Comparison of ENCODE assay signal across 12 cellular contexts in genomic region chr21:38990424-38990794, GRCh38.
DNase-seq lines count a peak whose midpoint lies in the region; ATAC-seq and TF ChIP-seq lines count a peak whose summit lies in the region.
"Had no signal": no experiment of that assay in that cellular context is flagged by ENCODE, and none has a peak within 500 bp of the region (broad histone marks: within the 10 kb centered on the region; RNA-seq: fewer than 3 reads in every experiment).

No MANE protein-coding gene starts in this region.

- H3K4me3 ChIP-seq in HEK293 (ENCODE audit: low read depth, low read length), result no peak overlapping the region
- no peak overlapping the region for H3K4me3 ChIP-seq in gastroesophageal sphincter
- H3K4me3 ChIP-seq in gastrocnemius medialis, result no peak overlapping the region
- H3K4me3 ChIP-seq in adrenal gland, result no peak overlapping the region

- 32 to 37% methylated on average over 3 to 7 of the region's 12 CpGs for WGBS in gastroesophageal sphincter (ENCODE audit: low coverage in 1 of 2), 2 donors
- 61 to 71% (median 63%) methylated on average over 10 to 12 of the region's 12 CpGs for WGBS in adrenal gland, 4 donors

- intact Hi-C loops in gastrocnemius medialis (cut with DNase I; ENCODE audit: low total_unique reads), result no loop called here
- intact Hi-C loops in adrenal gland (cut with DNase I), result no loop called here

- CTCF ChIA-PET in HEK293 (lab: Yijun Ruan, JAX), result interaction anchor here (0.8 to 0.9 kb wide), 3 partner anchors 106 to 181 kb away, joined by 3 read pairs; no protein-coding TSS in a partner anchor

- no peak for TF ChIP-seq EP300 in gastroesophageal sphincter (IDR thresholded peaks at IDR 0.05)

- peak; percentile 84 for DNase-seq in NCI-H345 treated with DMSO at 0.1 percent for 48 hours (lab: John Stamatoyannopoulos, UW; ENCODE audit: unreplicated experiment)
- no peak for DNase-seq in gastrocnemius medialis
- no peak for DNase-seq in activated effector memory CD4-positive, alpha-beta T cell treated with Interleukin-2 at 50 U/mL for 16 hours
- no peak for DNase-seq in ecto neural progenitor cell (ENCODE audit: low spot score)
- DNase-seq in adrenal gland, result no peak
- DNase-seq: activated CD8-positive, alpha-beta memory T cell treated with anti-CD3 and anti-CD28 coated beads, Interleukin-2, amount 50 U/mL, for 48 hours; DMS 273 treated with DMSO at 0.1 percent for 48 hours; naive B cell; NCI-H446 had no signal

- H3K36me3 ChIP-seq in HEK293 (ENCODE audit: control insufficient read depth in 2 of 2, insufficient read depth in 1 of 2, low read length in 2 of 2) (no peaks in the 10 kb centered on the region), gastroesophageal sphincter (no peaks in the 10 kb centered on the region), gastrocnemius medialis (no peaks in the 10 kb centered on the region), adrenal gland (replicated peaks in 1 of 2) (no peaks in the 10 kb centered on the region)

- TF ChIP-seq POLR2A in gastroesophageal sphincter (IDR thresholded peaks at IDR 0.05) (no peak), gastrocnemius medialis (IDR thresholded peaks at IDR 0.05) (no peak), adrenal gland (IDR thresholded peaks at IDR 0.05) (no peak)

- H3K4me1 ChIP-seq in HEK293 (ENCODE audit: control insufficient read depth, insufficient read depth, low read length), result peaks cover 33% of the 10 kb centered on the region
- peaks cover 0 to 89% (median 40%) of the 10 kb centered on the region in 3 donors for H3K4me1 ChIP-seq in gastroesophageal sphincter
- H3K4me1 ChIP-seq in gastrocnemius medialis, result peaks cover 73 to 84% of the 10 kb centered on the region in 2 donors
- peaks cover 0 to 68% of the 10 kb centered on the region in 2 donors for H3K4me1 ChIP-seq in adrenal gland (replicated peaks in 1 of 2)

- H3K27ac ChIP-seq in HEK293 (ENCODE audit: extremely low read depth, low read depth, low read length) (peak overlapping the region; percentile 27), gastroesophageal sphincter (peak overlapping the region in 3 of 4 donors; percentile 37 to 57 (median 54)), gastrocnemius medialis (peak overlapping the region; percentile 63 to 77 (median 69)), adrenal gland (peak overlapping the region in 2 of 5 donors; percentile 45 to 72)

- no peaks in the 10 kb centered on the region for H3K27me3 ChIP-seq in gastroesophageal sphincter
- H3K27me3 ChIP-seq in gastrocnemius medialis, result no peaks in the 10 kb centered on the region
- no peaks in the 10 kb centered on the region for H3K27me3 ChIP-seq in adrenal gland

- no peak for TF ChIP-seq CTCF in HEK293 (tag by site-specific recombination; IDR thresholded peaks at IDR 0.05)
- TF ChIP-seq CTCF in gastroesophageal sphincter (IDR thresholded peaks at IDR 0.05), result no peak
- no peak for TF ChIP-seq CTCF in gastrocnemius medialis (IDR thresholded peaks at IDR 0.05 in 4 of 5, conservative IDR thresholded peaks at IDR 0.05 in 1 of 5)
- no peak for TF ChIP-seq CTCF in adrenal gland (IDR thresholded peaks at IDR 0.05)

- POLR2A ChIA-PET in HEK293 (lab: Yijun Ruan, JAX), result no interaction called here

- in situ Hi-C loops in gastrocnemius medialis (cut with MboI; ENCODE audit: low sequenced_read_pairs in 4 of 4), result loop anchor here in 1 of 4 donors (25.0 kb wide), 1 partner anchor 178 kb away; the partner anchor contains the start of gene ETS2

- ATAC-seq in gastroesophageal sphincter, result no peak
- no peak for ATAC-seq in gastrocnemius medialis
- no peak for ATAC-seq in GM19324 (IDR thresholded peaks at IDR 0.05; ENCODE audit: low FRiP score, unreplicated experiment)

- H3K9me3 ChIP-seq in HEK293 (ENCODE audit: control insufficient read depth, insufficient read depth, low read depth, low read length) (no peaks in the 10 kb centered on the region), gastroesophageal sphincter (no peaks in the 10 kb centered on the region), gastrocnemius medialis (no peaks in the 10 kb centered on the region), adrenal gland (replicated peaks in 1 of 3) (no peaks in the 10 kb centered on the region)

TF ChIP-seq in HEK293, 187 proteins besides CTCF, POLR2A, EP300 and RAD21:
- TF ChIP-seq ZSCAN23 (tag by site-specific recombination; IDR thresholded peaks at IDR 0.05), result no peak
- TF ChIP-seq KLF10 (tag by site-specific recombination; IDR thresholded peaks at IDR 0.05), result peak; percentile 7; the same call in 1 of the 2 replicates
- peak; percentile 89 for TF ChIP-seq TCF7L2 (IDR thresholded peaks at IDR 0.05; ENCODE audit: borderline replicate concordance, low read depth, low read length)
- TF ChIP-seq ZNF585B (tag by site-specific recombination; IDR thresholded peaks at IDR 0.05), result 0 out of 2 replicates have a peak, but pooled peaks have one; percentile 7
- no peak for TF ChIP-seq KLF1 (tag by site-specific recombination; IDR thresholded peaks at IDR 0.05)
- no peak for TF ChIP-seq PRDM6 (tag by site-specific recombination; IDR thresholded peaks at IDR 0.05)
- TF ChIP-seq ZNF433 (tag by site-specific recombination; IDR thresholded peaks at IDR 0.05; ENCODE audit: low read depth), result no peak
- TF ChIP-seq SP7 (tag by site-specific recombination; IDR thresholded peaks at IDR 0.05), result peak; percentile 37; the same call in 1 of the 2 replicates
- no peak for TF ChIP-seq SP2 (tag by site-specific recombination; IDR thresholded peaks at IDR 0.05)
- TF ChIP-seq ZNF561 (tag by site-specific recombination; IDR thresholded peaks at IDR 0.05; ENCODE audit: borderline replicate concordance), result 0 out of 2 replicates have a peak, but pooled peaks have one; percentile 9
- TF ChIP-seq ZNF610 (tag by site-specific recombination; IDR thresholded peaks at IDR 0.05; ENCODE audit: borderline replicate concordance), result no peak
- 0 out of 2 replicates have a peak, but pooled peaks have one; percentile 3 for TF ChIP-seq ZIC2 (tag by site-specific recombination; IDR thresholded peaks at IDR 0.05)
- no peak for TF ChIP-seq ZEB2 (tag by site-specific recombination; IDR thresholded peaks at IDR 0.05)
- TF ChIP-seq ZNF518A (tag by site-specific recombination; conservative IDR thresholded peaks at IDR 0.05; ENCODE audit: low read depth), result 0 out of 2 replicates have a peak, but pooled peaks have one; percentile 2
- no peak for TF ChIP-seq ZNF335 (tag by site-specific recombination; conservative IDR thresholded peaks at IDR 0.05)
- 0 out of 2 replicates have a peak, but pooled peaks have one; percentile 7 for TF ChIP-seq ZBTB21 (tag by site-specific recombination; IDR thresholded peaks at IDR 0.05)
- TF ChIP-seq ZBTB17 (tag by site-specific recombination; IDR thresholded peaks at IDR 0.05), result peak; percentile 8; the same call in 1 of the 2 replicates
- TF ChIP-seq ZFP3 (tag by site-specific recombination; IDR thresholded peaks at IDR 0.05; ENCODE audit: low read depth), result 0 out of 2 replicates have a peak, but pooled peaks have one; percentile 12
- TF ChIP-seq ZBTB8A (tag by site-specific recombination; IDR thresholded peaks at IDR 0.05), result 0 out of 2 replicates have a peak, but pooled peaks have one; percentile 8
- peak; percentile 88 for TF ChIP-seq ZBTB48 (tag by site-specific recombination; IDR thresholded peaks at IDR 0.05)
